17 cellular contexts compared by ENCODE assay signal in genomic region chr12:62106547-62107175, GRCh38.
"Had no signal": no experiment of that assay in that cellular context is flagged by ENCODE, and none has a peak within 500 bp of the region (broad histone marks: within the 10 kb centered on the region; RNA-seq: fewer than 3 reads in every experiment).

No MANE protein-coding gene starts in this region.

- H3K36me3 ChIP-seq: right lobe of liver, upper lobe of left lung had no signal

- ATAC-seq: activated CD8-positive, alpha-beta T cell treated with anti-CD3 and anti-CD28 coated beads, Interleukin-2, amount 10 ng/mL, durations not matched to agents 7 days and 5 days; activated naive CD4-positive, alpha-beta T cell treated with anti-CD3 and anti-CD28 coated beads, Interleukin-2, amount 50 U/mL, for 72 hours; activated T-cell treated with anti-CD3 and anti-CD28 coated beads, Interleukin-2, amount 50 U/mL, for 72 hours; mucosa of descending colon; naive thymus-derived CD4-positive, alpha-beta T cell; psoas muscle; stimulated activated naive CD8-positive, alpha-beta T cell treated with anti-CD3 and anti-CD28 coated beads, Interleukin-15, amount 100 ng/mL, for 72 hours; T-helper 17 cell had no signal

- H3K27ac Mint-ChIP-seq: activated B cell treated with CpG ODN at 0.5 μM for 24 hours; activated CD8-positive, alpha-beta T cell treated with anti-CD3 and anti-CD28 coated beads, Interleukin-2, amount 10 ng/mL, durations not matched to agents 7 days and 5 days; activated naive CD4-positive, alpha-beta T cell treated with anti-CD3 and anti-CD28 coated beads, Interleukin-2, amount 50 U/mL, for 72 hours; activated T-cell treated with anti-CD3 and anti-CD28 coated beads, Interleukin-2, amount 50 U/mL, for 72 hours; naive thymus-derived CD4-positive, alpha-beta T cell; stimulated activated naive CD8-positive, alpha-beta T cell treated with anti-CD3 and anti-CD28 coated beads, Interleukin-15, amount 100 ng/mL, for 72 hours; T-helper 17 cell had no signal

- H3K27me3 ChIP-seq: right lobe of liver, upper lobe of left lung had no signal

- H3K27me3 Mint-ChIP-seq: activated B cell treated with CpG ODN at 0.5 μM for 24 hours, T-helper 17 cell had no signal

- H3K27ac ChIP-seq: psoas muscle, right lobe of liver, upper lobe of left lung had no signal

- H3K4me3 ChIP-seq: mucosa of descending colon, psoas muscle, right lobe of liver, upper lobe of left lung had no signal

- H3K4me3 Mint-ChIP-seq: activated B cell treated with CpG ODN at 0.5 μM for 24 hours; activated CD8-positive, alpha-beta T cell treated with anti-CD3 and anti-CD28 coated beads, Interleukin-2, amount 10 ng/mL, durations not matched to agents 7 days and 5 days; activated T-cell treated with anti-CD3 and anti-CD28 coated beads, Interleukin-2, amount 50 U/mL, for 72 hours; naive thymus-derived CD4-positive, alpha-beta T cell; stimulated activated naive CD8-positive, alpha-beta T cell treated with anti-CD3 and anti-CD28 coated beads, Interleukin-15, amount 100 ng/mL, for 72 hours; T-helper 17 cell had no signal

- H3K4me1 Mint-ChIP-seq: activated B cell treated with CpG ODN at 0.5 μM for 24 hours; naive thymus-derived CD4-positive, alpha-beta T cell; stimulated activated naive CD8-positive, alpha-beta T cell treated with anti-CD3 and anti-CD28 coated beads, Interleukin-15, amount 100 ng/mL, for 72 hours; T-helper 17 cell had no signal

- DNase-seq: activated B cell treated with CpG ODN at 0.5 μM for 24 hours; activated CD4-positive, alpha-beta T cell treated with anti-CD3 and anti-CD28 coated beads for 48 hours; activated CD8-positive, alpha-beta memory T cell treated with anti-CD3 and anti-CD28 coated beads, Interleukin-2, amount 50 U/mL, for 4 hours; activated CD8-positive, alpha-beta T cell treated with anti-CD3 and anti-CD28 coated beads, Interleukin-2, amount 10 ng/mL, durations not matched to agents 7 days and 5 days; activated gamma-delta T cell; activated T-cell treated with anti-CD3 and anti-CD28 coated beads, Interleukin-2, amount 50 U/mL, for 72 hours; caudate nucleus; foreskin fibroblast; islet precursor cell; mucosa of descending colon; naive thymus-derived CD4-positive, alpha-beta T cell; psoas muscle; right lobe of liver; stimulated activated naive CD8-positive, alpha-beta T cell treated with anti-CD3 and anti-CD28 coated beads, Interleukin-15, amount 100 ng/mL, for 72 hours; T-helper 17 cell had no signal

- H3K4me1 ChIP-seq: psoas muscle, right lobe of liver, upper lobe of left lung had no signal

- H3K9me3 ChIP-seq: mucosa of descending colon, psoas muscle, right lobe of liver, upper lobe of left lung had no signal
